13 cellular contexts compared by ENCODE assay signal in genomic region chr2:30362468-30363081, GRCh38.
DNase-seq lines count a peak whose midpoint lies in the region; ATAC-seq lines count a peak whose summit lies in the region.
"Had no signal": no experiment of that assay in that cellular context is flagged by ENCODE, and none has a peak within 500 bp of the region (broad histone marks: within the 10 kb centered on the region; RNA-seq: fewer than 3 reads in every experiment).

No MANE protein-coding gene starts in this region.

- intact Hi-C loops in activated CD4-positive, alpha-beta T cell treated with anti-CD3 and anti-CD28 coated beads for 36 hours (cut with DNase I, micrococcal nuclease), result no loop called here
- intact Hi-C loops in activated CD4-positive, alpha-beta memory T cell treated with anti-CD3 and anti-CD28 coated beads for 36 hours (cut with micrococcal nuclease), result no loop called here

- H3K4me3 ChIP-seq in stomach smooth muscle (ENCODE audit: low read length in 2 of 2), result peak overlapping the region in 1 of 2 donors; percentile 8
- H3K4me3 ChIP-seq in SJCRH30, result no peak overlapping the region

- H3K4me1 ChIP-seq in stomach smooth muscle (ENCODE audit: control insufficient read depth, insufficient read depth, low read length) (peaks cover 56% of the 10 kb centered on the region), SJCRH30 (peaks cover 10% of the 10 kb centered on the region; the same call in 1 of the 2 replicates)

- H3K9me3 Mint-ChIP-seq in activated CD4-positive, alpha-beta T cell treated with anti-CD3 and anti-CD28 coated beads, Interleukin-2, amount 10 ng/mL, durations not matched to agents 7 days and 5 days, result no peaks in the 10 kb centered on the region
- no peaks in the 10 kb centered on the region for H3K9me3 Mint-ChIP-seq in activated CD4-positive, alpha-beta T cell treated with anti-CD3 and anti-CD28 coated beads for 36 hours (ENCODE audit: low read depth)
- no peaks in the 10 kb centered on the region for H3K9me3 Mint-ChIP-seq in activated CD4-positive, alpha-beta memory T cell treated with anti-CD3 and anti-CD28 coated beads for 36 hours

- no peaks in the 10 kb centered on the region for H3K27me3 Mint-ChIP-seq in activated CD4-positive, alpha-beta T cell treated with anti-CD3 and anti-CD28 coated beads, Interleukin-2, amount 10 ng/mL, durations not matched to agents 7 days and 5 days
- no peaks in the 10 kb centered on the region for H3K27me3 Mint-ChIP-seq in activated CD4-positive, alpha-beta T cell treated with anti-CD3 and anti-CD28 coated beads for 36 hours
- H3K27me3 Mint-ChIP-seq in activated CD4-positive, alpha-beta memory T cell treated with anti-CD3 and anti-CD28 coated beads for 36 hours, result no peaks in the 10 kb centered on the region

- no peaks in the 10 kb centered on the region for H3K36me3 ChIP-seq in stomach smooth muscle (ENCODE audit: control insufficient read depth in 2 of 2, insufficient read depth in 2 of 2, low read length in 2 of 2)
- no peaks in the 10 kb centered on the region for H3K36me3 ChIP-seq in SJCRH30

- H3K9me3 ChIP-seq in stomach smooth muscle (ENCODE audit: control insufficient read depth in 2 of 2, low read length in 2 of 2), result no peaks in the 10 kb centered on the region
- no peaks in the 10 kb centered on the region for H3K9me3 ChIP-seq in SJCRH30 (replicated peaks)

- POLR2A ChIA-PET in activated CD4-positive, alpha-beta T cell treated with anti-CD3 and anti-CD28 coated beads, Interleukin-2, amount 10 ng/mL, durations not matched to agents 7 days and 5 days (lab: Charles Lee), result no interaction called here
- POLR2A ChIA-PET in activated CD4-positive, alpha-beta T cell treated with anti-CD3 and anti-CD28 coated beads for 36 hours (lab: Charles Lee), result interaction anchor here (0.7 kb wide), 1 partner anchor 28 kb away, joined by 4 read pairs; no protein-coding TSS in a partner anchor
- POLR2A ChIA-PET in activated CD4-positive, alpha-beta memory T cell treated with anti-CD3 and anti-CD28 coated beads for 36 hours (lab: Charles Lee), result interaction anchor here (1.0 to 1.2 kb wide), 3 partner anchors 9 to 136 kb away, joined by 3 read pairs; no protein-coding TSS in a partner anchor

- H3K9ac ChIP-seq in stomach smooth muscle (ENCODE audit: low read length in 2 of 2), result no peak overlapping the region

- no peak for DNase-seq in activated CD4-positive, alpha-beta T cell treated with anti-CD3 and anti-CD28 coated beads, Interleukin-2, amount 10 ng/mL, durations not matched to agents 7 days and 5 days
- no peak for DNase-seq in activated CD4-positive, alpha-beta T cell treated with anti-CD3 and anti-CD28 coated beads for 36 hours
- no peak for DNase-seq in activated CD4-positive, alpha-beta memory T cell treated with anti-CD3 and anti-CD28 coated beads for 36 hours
- peak; percentile 49 for DNase-seq in hepatic stellate cell (ENCODE audit: low spot score)
- DNase-seq in SJCRH30, result no peak
- DNase-seq in foreskin melanocyte, result no peak
- DNase-seq: anterior cingulate cortex; NCI-H82; stimulated activated naive CD4-positive, alpha-beta T cell treated with Interleukin-2 at 50 U/mL for 16 hours; T-helper 9 cell had no signal

- ATAC-seq in activated CD4-positive, alpha-beta T cell treated with anti-CD3 and anti-CD28 coated beads for 36 hours, result no peak
- no peak for ATAC-seq in activated CD4-positive, CD25-positive, alpha-beta regulatory T cell treated with anti-CD3 and anti-CD28 coated beads, Interleukin-2, amount 50 U/mL, for 24 hours

- CTCF ChIA-PET in activated CD4-positive, alpha-beta T cell treated with anti-CD3 and anti-CD28 coated beads, Interleukin-2, amount 10 ng/mL, durations not matched to agents 7 days and 5 days (lab: Charles Lee), result interaction anchor here (0.8 to 2.2 kb wide), 6 partner anchors 10 to 138 kb away, joined by 3 to 8 read pairs (median 4); no protein-coding TSS in a partner anchor
- CTCF ChIA-PET in activated CD4-positive, alpha-beta T cell treated with anti-CD3 and anti-CD28 coated beads for 36 hours (lab: Charles Lee), result interaction anchor here (0.6 to 1.6 kb wide), 9 partner anchors 10 to 349 kb away, joined by 3 to 6 read pairs (median 3); no protein-coding TSS in a partner anchor
- CTCF ChIA-PET in activated CD4-positive, alpha-beta memory T cell treated with anti-CD3 and anti-CD28 coated beads for 36 hours (lab: Charles Lee), result interaction anchor here (1.0 to 2.2 kb wide), 5 partner anchors 11 to 154 kb away, joined by 3 to 12 read pairs (median 3); no protein-coding TSS in a partner anchor

- no peaks in the 10 kb centered on the region for H3K36me3 Mint-ChIP-seq in activated CD4-positive, alpha-beta T cell treated with anti-CD3 and anti-CD28 coated beads, Interleukin-2, amount 10 ng/mL, durations not matched to agents 7 days and 5 days (ENCODE audit: low read depth)
- H3K36me3 Mint-ChIP-seq in activated CD4-positive, alpha-beta T cell treated with anti-CD3 and anti-CD28 coated beads for 36 hours (ENCODE audit: low read depth), result no peaks in the 10 kb centered on the region
- no peaks in the 10 kb centered on the region for H3K36me3 Mint-ChIP-seq in activated CD4-positive, alpha-beta memory T cell treated with anti-CD3 and anti-CD28 coated beads for 36 hours

- peaks cover 45% of the 10 kb centered on the region for H3K4me1 Mint-ChIP-seq in activated CD4-positive, alpha-beta T cell treated with anti-CD3 and anti-CD28 coated beads, Interleukin-2, amount 10 ng/mL, durations not matched to agents 7 days and 5 days
- H3K4me1 Mint-ChIP-seq in activated CD4-positive, alpha-beta T cell treated with anti-CD3 and anti-CD28 coated beads for 36 hours, result peaks cover 46% of the 10 kb centered on the region
- peaks cover 41% of the 10 kb centered on the region for H3K4me1 Mint-ChIP-seq in activated CD4-positive, alpha-beta memory T cell treated with anti-CD3 and anti-CD28 coated beads for 36 hours (ENCODE audit: low read depth)

- H3K27ac ChIP-seq in stomach smooth muscle (ENCODE audit: low read length), result peak overlapping the region; percentile 38
- no peak overlapping the region for H3K27ac ChIP-seq in SJCRH30

- no peaks in the 10 kb centered on the region for H3K27me3 ChIP-seq in stomach smooth muscle (ENCODE audit: control insufficient read depth in 1 of 2, insufficient read depth in 2 of 2, low read length in 2 of 2)
- no peaks in the 10 kb centered on the region for H3K27me3 ChIP-seq in SJCRH30

- H3K4me3 Mint-ChIP-seq in activated CD4-positive, alpha-beta T cell treated with anti-CD3 and anti-CD28 coated beads, Interleukin-2, amount 10 ng/mL, durations not matched to agents 7 days and 5 days, result no peak overlapping the region
- H3K4me3 Mint-ChIP-seq in activated CD4-positive, alpha-beta T cell treated with anti-CD3 and anti-CD28 coated beads for 36 hours, result no peak overlapping the region
- H3K4me3 Mint-ChIP-seq in activated CD4-positive, alpha-beta memory T cell treated with anti-CD3 and anti-CD28 coated beads for 36 hours, result no peak overlapping the region

- peak overlapping the region; percentile 16 for H3K27ac Mint-ChIP-seq in activated CD4-positive, alpha-beta T cell treated with anti-CD3 and anti-CD28 coated beads, Interleukin-2, amount 10 ng/mL, durations not matched to agents 7 days and 5 days
- H3K27ac Mint-ChIP-seq in activated CD4-positive, alpha-beta T cell treated with anti-CD3 and anti-CD28 coated beads for 36 hours, result no peak overlapping the region
- H3K27ac Mint-ChIP-seq in activated CD4-positive, alpha-beta memory T cell treated with anti-CD3 and anti-CD28 coated beads for 36 hours, result peak overlapping the region; percentile 4
- H3K27ac Mint-ChIP-seq: progenitor cell of endocrine pancreas had no signal
